8 cellular contexts compared by ENCODE assay signal in genomic region chr7:92179393-92179924, GRCh38.
DNase-seq lines count a peak whose midpoint lies in the region; ATAC-seq, FAIRE-seq and TF ChIP-seq lines count a peak whose summit lies in the region.

No MANE protein-coding gene starts in this region.

- no peaks in the 10 kb centered on the region for H3K4me1 ChIP-seq in stomach smooth muscle (ENCODE audit: control insufficient read depth, insufficient read depth, low read length)

- FAIRE-seq in H54 (lab: Jason Lieb, UNC): no peak

- peak; percentile 26 for DNase-seq in GM03348 (ENCODE audit: low spot score)
- peak in 35 of 61 donors; percentile 5 to 66 (median 43) for DNase-seq in caudate nucleus (lab: John Stamatoyannopoulos, UW)
- DNase-seq in OCI-M1 (lab: John Stamatoyannopoulos, UW): no peak
- no peak for DNase-seq in NCI-H446 treated with DMSO at 0.1 percent for 48 hours (lab: John Stamatoyannopoulos, UW)
- DNase-seq in H54 (ENCODE audit: insufficient read length, low spot score): no peak

- peak overlapping the region; percentile 77 to 83 for H3K9ac ChIP-seq in stomach smooth muscle (ENCODE audit: low read length in 2 of 2)

- peak; percentile 14 for ATAC-seq in HG03175 (IDR thresholded peaks at IDR 0.05; ENCODE audit: unreplicated experiment)

- H3K36me3 ChIP-seq in stomach smooth muscle (ENCODE audit: control insufficient read depth in 2 of 2, insufficient read depth in 2 of 2, low read length in 2 of 2): no peaks in the 10 kb centered on the region

- no peaks in the 10 kb centered on the region for H3K27me3 ChIP-seq in layer of hippocampus (ENCODE audit: control insufficient read depth, insufficient read depth, low read length)
- no peaks in the 10 kb centered on the region for H3K27me3 ChIP-seq in stomach smooth muscle (ENCODE audit: control insufficient read depth in 1 of 2, insufficient read depth in 2 of 2, low read length in 2 of 2)

- no peaks in the 10 kb centered on the region for H3K9me3 ChIP-seq in stomach smooth muscle (ENCODE audit: control insufficient read depth in 2 of 2, low read length in 2 of 2)

- TF ChIP-seq POLR2A in H54 (IDR thresholded peaks at IDR 0.05; ENCODE audit: low read depth, low read length): no peak

- H3K27ac ChIP-seq in caudate nucleus (ENCODE audit: low read depth, low read length) (peak overlapping the region; percentile 84), layer of hippocampus (ENCODE audit: low read depth, low read length) (peak overlapping the region; percentile 80), stomach smooth muscle (ENCODE audit: low read length) (peak overlapping the region; percentile 67)

- peak overlapping the region; percentile 64 to 77 for H3K4me3 ChIP-seq in stomach smooth muscle (ENCODE audit: low read length in 2 of 2)

Comparison
In these comparisons a context has a peak if more than half of its experiments do, and no peak if none do; other contexts are left out.
1. DNase-seq: peak in GM03348 (single experiment) and caudate nucleus (35 of 61); none in OCI-M1 (single experiment), NCI-H446 treated with DMSO at 0.1 percent for 48 hours (single experiment) and H54 (single experiment).
2. Peak in every context shown above with its lines, with median percentiles within 50 percentile points of each other: H3K27ac ChIP-seq.